ENCODE assay signal across 8 cellular contexts in the genomic region with DNA sequence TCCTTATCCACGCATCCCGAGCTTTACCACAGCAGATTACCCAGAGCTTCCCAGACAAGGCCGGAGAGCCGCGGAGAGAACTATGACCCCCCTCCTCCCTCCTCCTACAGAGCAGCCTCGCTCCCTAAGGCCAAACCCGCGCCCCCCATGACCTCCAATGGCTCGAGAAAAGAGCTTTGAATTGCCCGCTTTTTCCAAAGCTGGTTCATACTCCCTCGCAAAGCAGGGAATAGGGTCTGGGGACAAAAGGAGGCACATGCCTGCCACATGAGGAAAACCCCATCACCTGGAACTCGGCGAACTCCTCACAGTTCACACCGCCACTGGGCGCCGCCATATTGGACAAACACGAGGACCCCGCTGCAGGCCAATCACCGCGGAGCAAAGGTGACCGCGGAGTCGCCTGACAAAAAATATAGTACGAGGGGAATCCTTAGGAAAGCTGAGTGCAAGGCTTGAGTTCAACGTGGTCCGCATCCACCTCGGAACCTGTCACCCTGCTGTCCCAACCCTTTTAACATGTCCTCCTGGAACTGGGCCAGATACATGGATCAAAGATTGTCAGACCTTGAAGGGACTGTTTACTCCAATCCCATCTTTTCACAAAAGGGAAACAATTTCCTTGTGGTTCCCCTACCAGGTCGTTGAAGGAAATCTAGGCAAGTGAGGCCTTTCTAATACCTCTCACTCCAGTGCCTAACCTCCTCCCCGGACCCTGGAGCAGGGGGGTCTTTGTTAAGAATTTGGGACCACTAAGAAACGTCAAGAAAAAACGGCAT. TPM values are rescaled to one million over a fixed set of nuclear protein-coding genes. Genes with fewer than 3 reads are reported as not detected.
A peak's percentile ranks its signal among the peaks of the same experiment; 100 is the strongest.
DNase-seq lines count a peak whose midpoint lies in the region; FAIRE-seq and TF ChIP-seq lines count a peak whose summit lies in the region.

A gene (minus strand): TSS at position 344 of the 779 bp plus-strand sequence. CDS start 7 bp downstream, at position 337.

- H4K20me1 ChIP-seq in OCI-LY3 (ENCODE audit: insufficient read depth, low read length): no peaks in the 10 kb centered on the region

- H3K27ac ChIP-seq in OCI-LY3 (ENCODE audit: low read length): peak within 1 kb of the TSS; percentile 69
- H3K27ac ChIP-seq in mesodermal cell (ENCODE audit: low read depth, low read length, severe bottlenecking): peak within 1 kb of the TSS; percentile 72

- peak within 1 kb of the TSS; percentile 83 for H3K9ac ChIP-seq in OCI-LY3 (ENCODE audit: low read length)

- peak within 1 kb of the TSS; percentile 93 for H3K4me3 ChIP-seq in OCI-LY3 (ENCODE audit: low read length)
- peak within 1 kb of the TSS; percentile 74 for H3K4me3 ChIP-seq in mesodermal cell (ENCODE audit: extremely low read depth, insufficient read depth, low read length, poor library complexity, severe bottlenecking)

- DNase-seq in CD1c-positive myeloid dendritic cell (ENCODE audit: extremely low spot score) (peak; percentile 88), GM20000 (ENCODE audit: low spot score) (peak; percentile 85), HuH-7.5 (ENCODE audit: low spot score) (peak; percentile 82)
- peak; percentile 85 for DNase-seq in activated CD8-positive, alpha-beta memory T cell treated with anti-CD3 and anti-CD28 coated beads, Interleukin-2, amount 50 U/mL, for 4 hours
- peak; percentile 67 to 74 for DNase-seq in stimulated activated CD8-positive, alpha-beta memory T cell treated with anti-CD3 and anti-CD28 coated beads, Interleukin-15, amount 100 ng/mL, for 4 hours (ENCODE audit: low read depth in 2 of 2)

- peaks cover 95% of the 10 kb centered on the region for H3K79me2 ChIP-seq in OCI-LY3 (ENCODE audit: low read length)

- peak; percentile 57 for FAIRE-seq in endometrium (lab: Jason Lieb, UNC)

- no peak for TF ChIP-seq CTCF in GM20000 (IDR thresholded peaks at IDR 0.05; ENCODE audit: extremely low read depth, missing control alignments)
- TF ChIP-seq CTCF in OCI-LY3 (IDR thresholded peaks at IDR 0.05; ENCODE audit: low read depth, low read length): no peak

- H3K4me1 ChIP-seq in OCI-LY3 (ENCODE audit: low read length): peaks cover 49% of the 10 kb centered on the region
- H3K4me1 ChIP-seq in mesodermal cell (ENCODE audit: control insufficient read depth, insufficient read depth, low read length, poor library complexity, severe bottlenecking): peaks cover 6% of the 10 kb centered on the region

- 1 to 3% methylated on average over 19 to 21 of the region's 31 CpGs for WGBS in mesodermal cell (ENCODE audit: insufficient coverage in 2 of 2), 2 experiments

- peak within 1 kb of the TSS; percentile 98 for H3K4me2 ChIP-seq in OCI-LY3 (ENCODE audit: low read length)

- peak within 1 kb of the TSS; percentile 86 for H2AFZ ChIP-seq in OCI-LY3 (ENCODE audit: low read depth, low read length)

- no peaks in the 10 kb centered on the region for H3K27me3 ChIP-seq in OCI-LY3 (ENCODE audit: low read depth, low read length)

- H3K9me3 ChIP-seq in OCI-LY3 (ENCODE audit: insufficient read depth, low read length) (no peaks in the 10 kb centered on the region), mesodermal cell (ENCODE audit: control insufficient read depth, low read length) (no peaks in the 10 kb centered on the region)

- H3K36me3 ChIP-seq in OCI-LY3 (replicated peaks; ENCODE audit: low read depth, low read length) (peaks cover 43% of the 10 kb centered on the region), mesodermal cell (ENCODE audit: control insufficient read depth, insufficient read depth, low read length) (peaks cover 10% of the 10 kb centered on the region)

RNA-seq across cellular contexts. Expression of the gene that starts here (rescaled TPM):
- polyA plus RNA-seq in mesodermal cell (2013, experiment 1 of 2): 48.4 TPM
- polyA plus RNA-seq in mesodermal cell (2013, experiment 2 of 2): 47.1 TPM

Comparison
In these comparisons a context has a peak if more than half of its experiments do, and no peak if none do; other contexts are left out.
1. Peak in every context shown above with its lines: DNase-seq, H3K4me3 ChIP-seq and H3K27ac ChIP-seq.